8 cellular contexts compared by ENCODE assay signal in the genomic region with DNA sequence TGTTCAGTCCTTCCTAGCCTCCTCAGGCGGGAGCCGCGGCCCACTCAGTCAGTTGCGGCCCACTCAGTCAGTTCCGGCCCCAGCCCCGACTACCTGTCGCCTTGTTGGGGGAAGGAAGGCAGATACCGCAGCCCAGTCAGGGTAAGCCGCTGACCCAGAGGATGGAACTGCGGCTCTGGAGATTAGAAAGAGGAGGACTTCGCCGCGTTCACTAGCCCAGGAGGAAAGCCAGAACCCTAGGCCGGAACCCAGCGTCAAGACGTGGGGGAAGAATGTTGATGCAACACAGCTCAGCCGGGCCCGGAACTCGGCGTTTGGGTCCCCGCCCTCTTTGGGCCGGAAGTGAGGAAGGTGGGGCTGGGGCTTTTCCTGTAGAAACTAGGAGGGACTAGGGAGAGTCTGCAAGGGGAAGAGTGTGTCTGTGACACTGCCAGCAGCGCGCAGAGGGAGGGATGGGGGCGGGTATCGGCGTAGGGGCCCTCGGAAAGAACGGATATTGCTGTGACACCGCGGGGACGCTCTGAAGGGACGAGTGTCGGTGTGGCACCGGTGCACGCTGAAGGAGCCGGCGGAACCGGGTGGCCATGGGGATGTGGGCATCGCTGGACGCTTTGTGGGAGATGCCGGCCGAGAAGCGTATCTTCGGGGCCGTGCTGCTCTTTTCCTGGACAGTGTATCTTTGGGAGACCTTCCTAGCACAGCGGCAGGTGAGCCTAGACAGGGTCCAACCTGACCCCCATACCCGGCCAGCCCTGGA. TPM values are rescaled to one million over a fixed set of nuclear protein-coding genes. Genes with fewer than 3 reads are reported as not detected.
DNase-seq lines count a peak whose midpoint lies in the region; ATAC-seq and TF ChIP-seq lines count a peak whose summit lies in the region.

A gene (plus strand): TSS at position 549 of the 757 bp plus-strand sequence. CDS start 36 bp downstream, at position 585.

- H3K4me3 ChIP-seq in KMS-11 (IDR thresholded peaks at IDR 0.05; ENCODE audit: insufficient read depth, low read depth, low read length) (no peak within 1 kb of the TSS), Peyer's patch (peak within 1 kb of the TSS; percentile 64 to 86 (median 72)), muscle layer of colon (ENCODE audit: low read depth in 1 of 2, low read length in 2 of 2) (peak within 1 kb of the TSS; percentile 73 to 100)

- H3K36me3 ChIP-seq in KMS-11 (ENCODE audit: insufficient read depth), result peaks cover 12% of the 10 kb centered on the region; the same call in 1 of the 2 replicates
- H3K36me3 ChIP-seq in Peyer's patch, result peaks cover 0 to 23% (median 0%) of the 10 kb centered on the region in 3 donors
- peaks cover 27% of the 10 kb centered on the region for H3K36me3 ChIP-seq in muscle layer of colon (ENCODE audit: insufficient read depth, low read length)

- TF ChIP-seq CTCF in KMS-11 (conservative IDR thresholded peaks at IDR 0.05; ENCODE audit: low read depth, low read length) (no peak), Peyer's patch (IDR thresholded peaks at IDR 0.05) (no peak)

- ATAC-seq in GM21723 (IDR thresholded peaks at IDR 0.05; ENCODE audit: unreplicated experiment) (peak; percentile 92), esophagus mucosa (peak; percentile 100)

- peak within 1 kb of the TSS; percentile 88 for H2AFZ ChIP-seq in KMS-11 (ENCODE audit: low read depth)

- H3K4me1 ChIP-seq in KMS-11 (ENCODE audit: low read depth, poor library complexity, severe bottlenecking) (peaks cover 48% of the 10 kb centered on the region), Peyer's patch (peaks cover 0 to 18% (median 2%) of the 10 kb centered on the region in 4 donors), muscle layer of colon (ENCODE audit: insufficient read depth, low read length) (peaks cover 31% of the 10 kb centered on the region)

- peak; percentile 16 to 60 for TF ChIP-seq POLR2A in Peyer's patch (IDR thresholded peaks at IDR 0.05)

- H4K20me1 ChIP-seq in KMS-11 (ENCODE audit: insufficient read depth), result no peaks in the 10 kb centered on the region

- peak; percentile 99 for DNase-seq in DMS53 (lab: John Stamatoyannopoulos, UW)
- DNase-seq in Peyer's patch, result peak; percentile 90 to 97 (median 95)
- peak; percentile 97 for DNase-seq in activated T-cell treated with anti-CD3 and anti-CD28 coated beads, Interleukin-2, amount 50 U/mL, for 48 hours
- DNase-seq in stimulated activated CD8-positive, alpha-beta memory T cell treated with anti-CD3 and anti-CD28 coated beads, Interleukin-7, amount 100 ng/mL, for 24 hours (ENCODE audit: low read depth), result peak; percentile 91

- H3K9me3 ChIP-seq in Peyer's patch, result no peaks in the 10 kb centered on the region
- H3K9me3 ChIP-seq in muscle layer of colon (ENCODE audit: low read length), result no peaks in the 10 kb centered on the region

- H3K79me2 ChIP-seq in KMS-11 (ENCODE audit: insufficient read depth, low read depth), result peaks cover 58% of the 10 kb centered on the region

- H3K27ac ChIP-seq in KMS-11, result peak within 1 kb of the TSS; percentile 98
- peak within 1 kb of the TSS; percentile 88 to 97 (median 95) for H3K27ac ChIP-seq in Peyer's patch
- peak within 1 kb of the TSS; percentile 82 for H3K27ac ChIP-seq in muscle layer of colon (ENCODE audit: low read depth, low read length)

- H3K4me2 ChIP-seq in KMS-11, result peak within 1 kb of the TSS; percentile 85

- H3K27me3 ChIP-seq in KMS-11 (ENCODE audit: insufficient read depth, low read depth) (no peaks in the 10 kb centered on the region; the same call in 1 of the 2 replicates), Peyer's patch (no peaks in the 10 kb centered on the region), muscle layer of colon (ENCODE audit: control insufficient read depth in 1 of 2, insufficient read depth in 2 of 2, low read length in 2 of 2) (no peaks in the 10 kb centered on the region)

- H3K9ac ChIP-seq in KMS-11, result peak within 1 kb of the TSS; percentile 93
- H3K9ac ChIP-seq in muscle layer of colon (ENCODE audit: low read length), result peak within 1 kb of the TSS; percentile 98

RNA-seq across cellular contexts. Expression of the gene that starts here (rescaled TPM):
- total RNA-seq in Peyer's patch (10 to 100 TPM; 11.6 to 44.3 (median 25.1) TPM), esophagus mucosa (25.8 TPM)
